In the genomic region with DNA sequence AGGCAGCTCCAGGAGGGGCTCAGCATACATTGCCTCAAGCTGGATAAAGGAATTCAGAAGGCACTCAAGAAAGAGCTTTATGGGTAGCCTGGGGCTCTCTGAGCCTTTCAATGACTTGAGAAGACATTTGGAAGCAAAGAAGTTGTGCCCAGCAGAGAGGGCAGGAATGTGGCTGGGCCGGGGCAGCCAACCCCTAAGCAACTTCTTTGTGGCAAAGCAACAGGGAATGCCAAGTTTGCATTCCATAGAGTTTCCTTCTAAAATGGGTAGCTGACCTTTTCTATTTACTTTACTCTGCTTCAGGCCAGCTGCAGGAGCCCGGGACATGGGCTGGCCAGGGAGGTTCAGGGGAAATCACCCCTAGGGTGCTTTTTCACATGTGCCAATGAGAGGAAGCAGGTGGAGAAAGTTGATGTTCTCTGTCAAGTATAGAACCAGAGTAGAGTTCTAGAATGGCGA, we compare ENCODE assay signal across 8 cellular contexts. TPM values are rescaled to one million over a fixed set of nuclear protein-coding genes. Genes with fewer than 3 reads are reported as not detected.
A peak's percentile ranks its signal among the peaks of the same experiment; 100 is the strongest.
DNase-seq lines count a peak whose midpoint lies in the region; ATAC-seq and TF ChIP-seq lines count a peak whose summit lies in the region.

No MANE protein-coding gene starts in this region.

- intact Hi-C loops in heart left ventricle (cut with DNase I) (loop anchor here in 3 of 10 donors (2.0 to 5.0 kb wide), 2 partner anchors 46 kb away; a partner anchor contains a TSS), left cardiac atrium (cut with DNase I) (no loop called here), upper lobe of right lung (cut with DNase I) (no loop called here)

- H3K4me1 ChIP-seq in heart left ventricle: peaks cover 26 to 100% (median 98%) of the 10 kb centered on the region in 12 donors
- peaks cover 96% of the 10 kb centered on the region for H3K4me1 ChIP-seq in upper lobe of right lung

- no peak for ATAC-seq in heart left ventricle
- ATAC-seq in left cardiac atrium: no peak
- ATAC-seq in upper lobe of right lung: peak; percentile 40
- ATAC-seq in GM21528 (IDR thresholded peaks at IDR 0.05; ENCODE audit: low FRiP score, unreplicated experiment): no peak

- TF ChIP-seq CTCF in heart left ventricle (IDR thresholded peaks at IDR 0.05) (no peak), upper lobe of right lung (IDR thresholded peaks at IDR 0.05) (no peak)

- no peaks in the 10 kb centered on the region for H3K27me3 ChIP-seq in heart left ventricle
- H3K27me3 ChIP-seq in upper lobe of right lung: no peaks in the 10 kb centered on the region

- H3K4me3 ChIP-seq in heart left ventricle: no peak overlapping the region
- no peak overlapping the region for H3K4me3 ChIP-seq in upper lobe of right lung

- H3K27ac ChIP-seq in heart left ventricle: peak overlapping the region; percentile 44 to 94 (median 85)
- peak overlapping the region; percentile 74 for H3K27ac ChIP-seq in caudate nucleus (ENCODE audit: low read depth, low read length)
- peak overlapping the region; percentile 62 for H3K27ac ChIP-seq in upper lobe of right lung

- H3K9me3 ChIP-seq in heart left ventricle (no peaks in the 10 kb centered on the region), upper lobe of right lung (no peaks in the 10 kb centered on the region)

- no peak for TF ChIP-seq POLR2A in heart left ventricle (IDR thresholded peaks at IDR 0.05)

- H3K36me3 ChIP-seq in heart left ventricle (peaks cover 0 to 16% (median 1%) of the 10 kb centered on the region in 9 donors), upper lobe of right lung (peaks cover 9% of the 10 kb centered on the region)

- DNase-seq in heart left ventricle (no peak), left cardiac atrium (no peak), caudate nucleus (lab: John Stamatoyannopoulos, UW) (no peak), myocyte (ENCODE audit: low read depth) (peak; percentile 63), upper lobe of right lung (peak; percentile 71), DMS114 treated with DMSO at 0.1 percent for 48 hours (lab: John Stamatoyannopoulos, UW; ENCODE audit: unreplicated experiment) (no peak), NCI-H748 (lab: John Stamatoyannopoulos, UW; ENCODE audit: unreplicated experiment) (no peak)

- WGBS in heart left ventricle, 4 donors: 64 to 79% (median 68%) methylated on average over 3 of the region's 3 CpGs

RNA-seq across cellular contexts. Expression of a gene that starts 45.6 kb away (rescaled TPM):
- total RNA-seq in heart left ventricle (10 to 100 TPM; 27.1 to 36.8 (median 33.3) TPM), left cardiac atrium (10 to 100 TPM; 24.2 to 38.4 TPM), myocyte (20.9 and 22.6 TPM in 2 replicates), upper lobe of right lung (42.1 TPM)
- polyA plus RNA-seq in heart left ventricle: 100 to 1,000 TPM in 1 of 2 donors, 10 to 100 TPM in 1; 83.5 to 120 TPM
- 31.8 TPM for polyA plus RNA-seq in myocyte (2012)

RNA-seq across cellular contexts. Expression of a gene that starts 48.5 kb away (rescaled TPM):
- total RNA-seq in heart left ventricle: 10 to 100 TPM in 6 of 9 donors, 1 to 10 TPM in 3; 8.1 to 41.1 (median 12.0) TPM
- polyA plus RNA-seq in heart left ventricle: 10 to 100 TPM; 16.3 to 45.7 TPM
- total RNA-seq in left cardiac atrium: 10 to 100 TPM; 17.1 to 23.9 TPM
- total RNA-seq in myocyte: 2.3 and 4.4 TPM in 2 replicates
- 4.0 TPM for polyA plus RNA-seq in myocyte (2012)
- total RNA-seq in upper lobe of right lung: 116 TPM

RNA-seq across cellular contexts. Expression of a gene that starts 53.5 kb away (rescaled TPM):
- total RNA-seq in heart left ventricle: 10 to 100 TPM in 2 of 9 donors, 1 to 10 TPM in 7; 2.1 to 15.6 (median 6.0) TPM
- 10 to 100 TPM in 1 of 2 donors, 1 to 10 TPM in 1; 6.5 to 23.4 TPM for polyA plus RNA-seq in heart left ventricle
- 10 to 100 TPM in 1 of 2 donors, 1 to 10 TPM in 1; 5.4 to 10.0 TPM for total RNA-seq in left cardiac atrium
- total RNA-seq in myocyte: 5.6 and 5.7 TPM in 2 replicates
- 3.6 TPM for polyA plus RNA-seq in myocyte (2012)
- 14.9 TPM for total RNA-seq in upper lobe of right lung

Comparison
In these comparisons a context has a peak if more than half of its experiments do, and no peak if none do; other contexts are left out.
1. DNase-seq: peak in myocyte (single experiment) and upper lobe of right lung (single experiment); none in heart left ventricle (0 of 5), left cardiac atrium (single experiment), caudate nucleus (0 of 61), DMS114 treated with DMSO at 0.1 percent for 48 hours (single experiment) and NCI-H748 (single experiment).
2. Peak in every context shown above with its lines, with median percentiles within 50 percentile points of each other: H3K27ac ChIP-seq.